In genomic region chr5:93721045-93721444, GRCh38 we compare ENCODE assay signal across 21 cellular contexts. TPM values are rescaled to one million over a fixed set of nuclear protein-coding genes. Genes with fewer than 3 reads are reported as not detected.
DNase-seq lines count a peak whose midpoint lies in the region; ATAC-seq and TF ChIP-seq lines count a peak whose summit lies in the region.
"Had no signal": no experiment of that assay in that cellular context is flagged by ENCODE, and none has a peak within 500 bp of the region (broad histone marks: within the 10 kb centered on the region; RNA-seq: fewer than 3 reads in every experiment).

No MANE protein-coding gene starts in this region.

- WGBS in stomach, 5 donors = 68 to 95% (median 86%) methylated on average over 3 of the region's 3 CpGs

- no peak overlapping the region for H3K4me3 Mint-ChIP-seq in activated CD4-positive, alpha-beta T cell treated with anti-CD3 and anti-CD28 coated beads, Interleukin-2, amount 10 ng/mL, durations not matched to agents 7 days and 5 days
- peak overlapping the region in 2 of 3 experiments; percentile 14 to 46 for H3K4me3 Mint-ChIP-seq in nephron
- H3K4me3 Mint-ChIP-seq: brain; T-helper 2 cell treated with Interferon-gamma antibody and Interleukin-4, amounts not matched to agents 5 μg/mL and 100 μg/mL, for 36 hours; type B pancreatic cell; WTC11 had no signal

- no peak for TF ChIP-seq EP300 in stomach (IDR thresholded peaks at IDR 0.05)

- H3K27me3 ChIP-seq in DND-41 (ENCODE audit: insufficient read depth, low read length, poor library complexity) = no peaks in the 10 kb centered on the region
- H3K27me3 ChIP-seq in stomach = no peaks in the 10 kb centered on the region
- H3K27me3 ChIP-seq: BE2C had no signal

- CTCF ChIA-PET in activated CD4-positive, alpha-beta T cell treated with anti-CD3 and anti-CD28 coated beads, Interleukin-2, amount 10 ng/mL, durations not matched to agents 7 days and 5 days (lab: Charles Lee) = no interaction called here

- H3K9ac ChIP-seq in DND-41 (ENCODE audit: low read depth, low read length) = no peak overlapping the region

- no peaks in the 10 kb centered on the region for H3K4me1 ChIP-seq in DND-41 (ENCODE audit: insufficient read depth, low read length)
- peaks cover 0 to 6% (median 0%) of the 10 kb centered on the region in 4 donors for H3K4me1 ChIP-seq in stomach
- H3K4me1 ChIP-seq: BE2C, psoas muscle had no signal

- no peak overlapping the region for H3K4me2 ChIP-seq in DND-41 (ENCODE audit: insufficient read depth, low read length)

- no peak overlapping the region for H3K27ac Mint-ChIP-seq in activated CD4-positive, alpha-beta T cell treated with anti-CD3 and anti-CD28 coated beads, Interleukin-2, amount 10 ng/mL, durations not matched to agents 7 days and 5 days
- peak overlapping the region; percentile 74 to 82 (median 78) for H3K27ac Mint-ChIP-seq in nephron
- H3K27ac Mint-ChIP-seq: T-helper 2 cell treated with Interferon-gamma antibody and Interleukin-4, amounts not matched to agents 5 μg/mL and 100 μg/mL, for 36 hours; type B pancreatic cell; WTC11 had no signal

- H3K36me3 Mint-ChIP-seq in activated CD4-positive, alpha-beta T cell treated with anti-CD3 and anti-CD28 coated beads, Interleukin-2, amount 10 ng/mL, durations not matched to agents 7 days and 5 days (ENCODE audit: low read depth) = no peaks in the 10 kb centered on the region
- H3K36me3 Mint-ChIP-seq in nephron (ENCODE audit: low read depth) = peaks cover 6% of the 10 kb centered on the region
- H3K36me3 Mint-ChIP-seq: type B pancreatic cell, WTC11 had no signal

- POLR2A ChIA-PET in activated CD4-positive, alpha-beta T cell treated with anti-CD3 and anti-CD28 coated beads, Interleukin-2, amount 10 ng/mL, durations not matched to agents 7 days and 5 days (lab: Charles Lee) = no interaction called here

- TF ChIP-seq CTCF in DND-41 (IDR thresholded peaks at IDR 0.05; ENCODE audit: borderline replicate concordance, extremely low read depth, low read length, poor library complexity, severe bottlenecking) (no peak), nephron (IDR thresholded peaks at IDR 0.05; ENCODE audit: unreplicated experiment in 3 of 3) (no peak), stomach (IDR thresholded peaks at IDR 0.05) (no peak)

- no peaks in the 10 kb centered on the region for H3K79me2 ChIP-seq in DND-41 (ENCODE audit: insufficient read depth, low read length)

- H3K36me3 ChIP-seq in DND-41 (ENCODE audit: insufficient read depth, low read length) = no peaks in the 10 kb centered on the region
- no peaks in the 10 kb centered on the region for H3K36me3 ChIP-seq in stomach
- H3K36me3 ChIP-seq: BE2C had no signal

- no peaks in the 10 kb centered on the region for H4K20me1 ChIP-seq in DND-41 (ENCODE audit: insufficient read depth, low read length)

- TF ChIP-seq POLR2A in stomach (IDR thresholded peaks at IDR 0.05) = no peak

- no peaks in the 10 kb centered on the region for H3K9me3 Mint-ChIP-seq in activated CD4-positive, alpha-beta T cell treated with anti-CD3 and anti-CD28 coated beads, Interleukin-2, amount 10 ng/mL, durations not matched to agents 7 days and 5 days
- no peaks in the 10 kb centered on the region for H3K9me3 Mint-ChIP-seq in nephron
- H3K9me3 Mint-ChIP-seq: T-helper 2 cell treated with Interferon-gamma antibody and Interleukin-4, amounts not matched to agents 5 μg/mL and 100 μg/mL, for 36 hours; type B pancreatic cell; WTC11 had no signal

- DNase-seq in activated CD4-positive, alpha-beta T cell treated with anti-CD3 and anti-CD28 coated beads, Interleukin-2, amount 10 ng/mL, durations not matched to agents 7 days and 5 days = peak; percentile 13
- no peak for DNase-seq in activated CD4-positive, alpha-beta T cell treated with anti-CD3 and anti-CD28 coated beads for 4 hours
- DNase-seq in DND-41 (peak; percentile 24), NCI-H69 (lab: John Stamatoyannopoulos, UW) (peak; percentile 87), stomach (no peak), HuH-7 (ENCODE audit: low spot score) (no peak), NCI-H1092 (lab: John Stamatoyannopoulos, UW) (no peak)
- DNase-seq: activated T-cell treated with anti-CD3 and anti-CD28 coated beads, Interleukin-2, amount 50 U/mL, for 48 hours; BE2C; COR-L47; IMR-90; NCI-H1105; NCI-H1930; NCI-H345; psoas muscle had no signal

- intact Hi-C loops in stomach (cut with DNase I; ENCODE audit: low total_unique reads) = no loop called here

- H3K4me1 Mint-ChIP-seq in activated CD4-positive, alpha-beta T cell treated with anti-CD3 and anti-CD28 coated beads, Interleukin-2, amount 10 ng/mL, durations not matched to agents 7 days and 5 days = peaks cover 8% of the 10 kb centered on the region
- peaks cover 29% of the 10 kb centered on the region for H3K4me1 Mint-ChIP-seq in nephron

- ATAC-seq in DND-41 (ENCODE audit: insufficient read depth, low read depth) = peak; percentile 84
- ATAC-seq: psoas muscle, WTC11 had no signal

- no peak overlapping the region for H2AFZ ChIP-seq in DND-41 (ENCODE audit: low read depth, low read length)

- no peak overlapping the region for H3K4me3 ChIP-seq in DND-41 (ENCODE audit: low read depth in 1 of 2, low read length in 2 of 2)
- no peak overlapping the region for H3K4me3 ChIP-seq in stomach
- H3K4me3 ChIP-seq: lung, psoas muscle had no signal

- H3K9me3 ChIP-seq in DND-41 (ENCODE audit: insufficient read depth, low read length, severe bottlenecking) = no peaks in the 10 kb centered on the region
- H3K9me3 ChIP-seq in stomach = no peaks in the 10 kb centered on the region
- H3K9me3 ChIP-seq: BE2C, psoas muscle had no signal

- H3K27ac ChIP-seq in DND-41 (ENCODE audit: low read length) (no peak overlapping the region), stomach (no peak overlapping the region)
- H3K27ac ChIP-seq: psoas muscle had no signal

- no peaks in the 10 kb centered on the region for H3K27me3 Mint-ChIP-seq in activated CD4-positive, alpha-beta T cell treated with anti-CD3 and anti-CD28 coated beads, Interleukin-2, amount 10 ng/mL, durations not matched to agents 7 days and 5 days
- no peaks in the 10 kb centered on the region for H3K27me3 Mint-ChIP-seq in nephron (ENCODE audit: low read depth)
- H3K27me3 Mint-ChIP-seq: brain, type B pancreatic cell had no signal

RNA-seq across cellular contexts. Expression of gene POU5F2, which starts 20.4 kb away (rescaled TPM):
- total RNA-seq in activated CD4-positive, alpha-beta T cell treated with anti-CD3 and anti-CD28 coated beads, Interleukin-2, amount 10 ng/mL, durations not matched to agents 7 days and 5 days = 1 to 10 TPM in 1 of 2 experiments, under 1 TPM in 1; 0.97 to 1.1 TPM
- total RNA-seq in stomach = 1 to 10 TPM; 2.3 to 8.3 (median 4.0) TPM
- polyA plus RNA-seq in stomach = under 1 TPM in 2 of 3 donors, not detected in 1; 0.03 to 0.06 TPM

Comparison
In these comparisons a context has a peak if more than half of its experiments do, and no peak if none do; other contexts are left out.
1. DNase-seq: peak in activated CD4-positive, alpha-beta T cell treated with anti-CD3 and anti-CD28 coated beads, Interleukin-2, amount 10 ng/mL, durations not matched to agents 7 days and 5 days (single experiment), DND-41 (single experiment) and NCI-H69 (single experiment); none in activated CD4-positive, alpha-beta T cell treated with anti-CD3 and anti-CD28 coated beads for 4 hours (0 of 2), stomach (single experiment), HuH-7 (single experiment) and NCI-H1092 (single experiment).